Comparison of ENCODE assay signal across 19 cellular contexts in genomic region chr20:16020971-16021370, GRCh38.
DNase-seq lines count a peak whose midpoint lies in the region; ATAC-seq, FAIRE-seq and TF ChIP-seq lines count a peak whose summit lies in the region.
"Had no signal": no experiment of that assay in that cellular context is flagged by ENCODE, and none has a peak within 500 bp of the region (broad histone marks: within the 10 kb centered on the region; RNA-seq: fewer than 3 reads in every experiment).

No MANE protein-coding gene starts in this region.

- H3K36me3 ChIP-seq in fibroblast of lung (ENCODE audit: control insufficient read depth, insufficient read depth, low read length) = no peaks in the 10 kb centered on the region
- H3K36me3 ChIP-seq: esophagus muscularis mucosa, Peyer's patch, thoracic aorta had no signal

- ATAC-seq in GM18867 (IDR thresholded peaks at IDR 0.05; ENCODE audit: unreplicated experiment) = no peak
- ATAC-seq in HG02571 (IDR thresholded peaks at IDR 0.05; ENCODE audit: unreplicated experiment) = no peak
- ATAC-seq: T-helper 17 cell had no signal

- DNase-seq in HPDE6-E6E7 (ENCODE audit: extremely low spot score) (peak; percentile 80), RPMI7951 (ENCODE audit: low read depth) (peak; percentile 63), fibroblast of lung (ENCODE audit: low read depth in 2 of 2) (peak; percentile 2 to 56), urothelium cell line (ENCODE audit: low spot score) (peak; percentile 85), DMS53 treated with DMSO at 0.1 percent for 48 hours (lab: John Stamatoyannopoulos, UW; ENCODE audit: unreplicated experiment) (no peak)
- DNase-seq: activated CD4-positive, alpha-beta T cell treated with anti-CD3 and anti-CD28 coated beads for 1 hour; activated naive CD8-positive, alpha-beta T cell treated with anti-CD3 and anti-CD28 coated beads for 36 hours; activated T-cell treated with anti-CD3 and anti-CD28 coated beads, Interleukin-2, amount 50 U/mL, for 1 hour; CD8-positive, alpha-beta memory T cell; GDM1; NCI-H1417 treated with DMSO at 0.1 percent for 48 hours; Peyer's patch; stimulated activated CD4-positive, alpha-beta T cell treated with anti-CD3 and anti-CD28 coated beads, Interleukin-1b, Interleukin-23, amount 100 ng/mL, for 48 hours; T-helper 17 cell had no signal

- H2AFZ ChIP-seq in fibroblast of lung (ENCODE audit: low read length) = no peak overlapping the region

- H3K4me2 ChIP-seq in fibroblast of lung (ENCODE audit: extremely low read depth, insufficient read depth, low read length) = no peak overlapping the region

- no peaks in the 10 kb centered on the region for H3K79me2 ChIP-seq in fibroblast of lung (ENCODE audit: control insufficient read depth, insufficient read depth, low read length)

- H3K9ac ChIP-seq in fibroblast of lung (ENCODE audit: insufficient read depth, low read length) = no peak overlapping the region

- no peak for TF ChIP-seq CTCF in fibroblast of lung (conservative IDR thresholded peaks at IDR 0.05 in 1 of 2, IDR thresholded peaks at IDR 0.05 in 1 of 2; ENCODE audit: low read depth in 1 of 2, low read length in 2 of 2)

- no peak overlapping the region for H3K27ac ChIP-seq in fibroblast of lung (ENCODE audit: insufficient read depth, low read length)
- H3K27ac ChIP-seq: coronary artery, esophagus muscularis mucosa, Peyer's patch, thoracic aorta had no signal

- H3K27me3 ChIP-seq in fibroblast of lung (ENCODE audit: control insufficient read depth, insufficient read depth, low read length) = no peaks in the 10 kb centered on the region
- H3K27me3 ChIP-seq: esophagus muscularis mucosa, Peyer's patch had no signal

- FAIRE-seq in urothelium cell line (lab: Jason Lieb, UNC) = peak; percentile 75

- no peaks in the 10 kb centered on the region for H3K4me1 ChIP-seq in fibroblast of lung (ENCODE audit: control insufficient read depth, extremely low read depth, insufficient read depth, low read length)
- H3K4me1 ChIP-seq: esophagus muscularis mucosa, Peyer's patch had no signal

- H4K20me1 ChIP-seq in fibroblast of lung (ENCODE audit: control insufficient read depth, extremely low read depth, insufficient read depth, low read length) = no peaks in the 10 kb centered on the region

- H3K9me3 ChIP-seq in fibroblast of lung (ENCODE audit: control insufficient read depth, insufficient read depth, low read depth, low read length) = no peaks in the 10 kb centered on the region
- H3K9me3 ChIP-seq: esophagus muscularis mucosa, Peyer's patch, thoracic aorta had no signal

- H3K4me3 ChIP-seq in fibroblast of lung (replicated peaks in 1 of 4; ENCODE audit: control extremely low read depth in 1 of 4, insufficient read depth in 1 of 4, low read depth in 3 of 4, low read length in 4 of 4) = no peak overlapping the region
- H3K4me3 ChIP-seq: coronary artery, esophagus muscularis mucosa, Peyer's patch, thoracic aorta had no signal
